26 cellular contexts compared by ENCODE assay signal in genomic region chr22:22169923-22170322, GRCh38.
DNase-seq lines count a peak whose midpoint lies in the region; ATAC-seq and TF ChIP-seq lines count a peak whose summit lies in the region.
"Had no signal": no experiment of that assay in that cellular context is flagged by ENCODE, and none has a peak within 500 bp of the region (broad histone marks: within the 10 kb centered on the region; RNA-seq: fewer than 3 reads in every experiment).

No MANE protein-coding gene starts in this region.

- intact Hi-C loops in naive thymus-derived CD4-positive, alpha-beta T cell (cut with micrococcal nuclease), result no loop called here
- intact Hi-C loops in activated T-helper 2 cell treated with anti-CD3 and anti-CD28 coated beads, Interferon-gamma antibody, Interleukin-2, Interleukin-4, amounts not matched to agents 10 μg/mL and 5 μg/mL and 100 μg/mL, durations not matched to agents 14 hours and 24 hours and 36 hours (cut with micrococcal nuclease), result no loop called here

- H3K4me3 ChIP-seq in SK-N-SH (ENCODE audit: low read depth in 2 of 2, low read length in 1 of 2) (peak overlapping the region; percentile 21 to 51; a peak in 3 of 4 replicates), DND-41 (ENCODE audit: low read depth in 1 of 2, low read length in 2 of 2) (no peak overlapping the region), SK-N-MC (peak overlapping the region; percentile 43; the same call in 1 of the 2 replicates)
- H3K4me3 ChIP-seq in naive thymus-derived CD4-positive, alpha-beta T cell (ENCODE audit: low read length), result no peak overlapping the region
- H3K4me3 ChIP-seq: esophagus muscularis mucosa, heart right ventricle had no signal

- DNase-seq in SK-N-SH (no peak), DND-41 (no peak), SK-N-MC (ENCODE audit: low read depth, low spot score) (no peak)
- no peak for DNase-seq in naive thymus-derived CD4-positive, alpha-beta T cell
- DNase-seq in activated T-helper 2 cell treated with anti-CD3 and anti-CD28 coated beads, Interferon-gamma antibody, Interleukin-2, Interleukin-4, amounts not matched to agents 10 μg/mL and 5 μg/mL and 100 μg/mL, durations not matched to agents 14 hours and 24 hours and 36 hours (ENCODE audit: low spot score), result no peak
- DNase-seq: activated CD4-positive, alpha-beta T cell treated with anti-CD3 and anti-CD28 coated beads, Interleukin-2, amount 50 U/mL, for 1 hour; activated CD8-positive, alpha-beta memory T cell treated with anti-CD3 and anti-CD28 coated beads, Interleukin-2, amount 10 ng/mL, durations not matched to agents 7 days and 5 days; CD4-positive, CD25-positive, alpha-beta regulatory T cell; dermis blood vessel endothelial cell; DMS153; foreskin keratinocyte; heart right ventricle; NCI-H146; NCI-H2107; NCI-H748 treated with DMSO at 0.1 percent for 48 hours; stimulated activated CD4-positive, alpha-beta T cell treated with anti-CD3 and anti-CD28 coated beads, Interleukin-4, amount 100 ng/mL, for 24 hours; T-helper 9 cell had no signal

- TF ChIP-seq EP300 in SK-N-SH (IDR thresholded peaks at IDR 0.05; ENCODE audit: borderline replicate concordance in 1 of 2, low read depth in 1 of 2, low read length in 1 of 2), result no peak

- H3K4me1 ChIP-seq in SK-N-SH (ENCODE audit: control insufficient read depth in 1 of 2, insufficient read depth in 2 of 2, low read depth in 1 of 2, low read length in 1 of 2) (no peaks in the 10 kb centered on the region; a peak in 1 of 4 replicates), DND-41 (ENCODE audit: insufficient read depth, low read length) (peaks cover 55% of the 10 kb centered on the region)
- peaks cover 6% of the 10 kb centered on the region in 2 donors for H3K4me1 ChIP-seq in naive thymus-derived CD4-positive, alpha-beta T cell (ENCODE audit: control insufficient read depth in 2 of 2, insufficient read depth in 2 of 2, low read length in 2 of 2)
- H3K4me1 ChIP-seq: foreskin keratinocyte had no signal

- H3K27me3 Mint-ChIP-seq in naive thymus-derived CD4-positive, alpha-beta T cell, result peaks cover 0 to 17% (median 0%) of the 10 kb centered on the region in 5 donors
- peaks cover 13% of the 10 kb centered on the region for H3K27me3 Mint-ChIP-seq in activated T-helper 2 cell treated with anti-CD3 and anti-CD28 coated beads, Interferon-gamma antibody, Interleukin-2, Interleukin-4, amounts not matched to agents 10 μg/mL and 5 μg/mL and 100 μg/mL, durations not matched to agents 14 hours and 24 hours and 36 hours (ENCODE audit: low read depth)

- no peak for ATAC-seq in SK-N-SH treated with all-trans-retinoic acid at 6 μM for 48 hours
- no peak for ATAC-seq in DND-41 (ENCODE audit: insufficient read depth, low read depth)
- ATAC-seq in naive thymus-derived CD4-positive, alpha-beta T cell, result no peak
- ATAC-seq in HG03039 (IDR thresholded peaks at IDR 0.05; ENCODE audit: unreplicated experiment), result no peak
- no peak for ATAC-seq in GM21390 (IDR thresholded peaks at IDR 0.05; ENCODE audit: unreplicated experiment)
- ATAC-seq: activated CD8-positive, alpha-beta memory T cell treated with anti-CD3 and anti-CD28 coated beads, Interleukin-2, amount 10 ng/mL, durations not matched to agents 7 days and 5 days; foreskin keratinocyte; heart right ventricle; sciatic nerve; stimulated activated effector memory CD8-positive, alpha-beta T cell treated with anti-CD3 and anti-CD28 coated beads, Interleukin-12 subunit alpha, Interleukin-12 subunit beta, amount 100 ng/mL, for 72 hours had no signal

- H3K9me3 ChIP-seq in SK-N-SH (no peaks in the 10 kb centered on the region), DND-41 (ENCODE audit: insufficient read depth, low read length, severe bottlenecking) (no peaks in the 10 kb centered on the region), SK-N-MC (ENCODE audit: low read depth, low read length) (no peaks in the 10 kb centered on the region)
- no peaks in the 10 kb centered on the region for H3K9me3 ChIP-seq in naive thymus-derived CD4-positive, alpha-beta T cell (ENCODE audit: control insufficient read depth in 2 of 3, low read length in 3 of 3)
- H3K9me3 ChIP-seq: esophagus muscularis mucosa, heart right ventricle had no signal

- H3K27me3 ChIP-seq in SK-N-SH (ENCODE audit: insufficient read depth) (no peaks in the 10 kb centered on the region), DND-41 (ENCODE audit: insufficient read depth, low read length, poor library complexity) (no peaks in the 10 kb centered on the region)
- H3K27me3 ChIP-seq in naive thymus-derived CD4-positive, alpha-beta T cell (ENCODE audit: control insufficient read depth in 2 of 2, insufficient read depth in 2 of 2, low read length in 2 of 2), result no peaks in the 10 kb centered on the region

- TF ChIP-seq RAD21 in SK-N-SH (IDR thresholded peaks at IDR 0.05; ENCODE audit: low read length), result no peak

- peak overlapping the region; percentile 60 for H3K4me2 ChIP-seq in SK-N-SH
- H3K4me2 ChIP-seq in DND-41 (ENCODE audit: insufficient read depth, low read length), result peak overlapping the region; percentile 28; the same call in 1 of the 2 replicates

- WGBS in SK-N-SH (ENCODE audit: low lambda C conversion rate), result 26% methylated on average over 1 of the region's 1 CpG

- H4K20me1 ChIP-seq in SK-N-SH (ENCODE audit: insufficient read depth) (no peaks in the 10 kb centered on the region), DND-41 (ENCODE audit: insufficient read depth, low read length) (no peaks in the 10 kb centered on the region)

- TF ChIP-seq CTCF in SK-N-SH (IDR thresholded peaks at IDR 0.05), result no peak
- no peak for TF ChIP-seq CTCF in DND-41 (IDR thresholded peaks at IDR 0.05; ENCODE audit: borderline replicate concordance, extremely low read depth, low read length, poor library complexity, severe bottlenecking)

- H3K9ac ChIP-seq in SK-N-SH, result no peak overlapping the region
- H3K9ac ChIP-seq in DND-41 (ENCODE audit: low read depth, low read length), result no peak overlapping the region
- no peak overlapping the region for H3K9ac ChIP-seq in SK-N-MC (ENCODE audit: insufficient read length)

- H3K36me3 Mint-ChIP-seq in naive thymus-derived CD4-positive, alpha-beta T cell, result no peaks in the 10 kb centered on the region
- H3K36me3 Mint-ChIP-seq in activated T-helper 2 cell treated with anti-CD3 and anti-CD28 coated beads, Interferon-gamma antibody, Interleukin-2, Interleukin-4, amounts not matched to agents 10 μg/mL and 5 μg/mL and 100 μg/mL, durations not matched to agents 14 hours and 24 hours and 36 hours (ENCODE audit: low read depth), result no peaks in the 10 kb centered on the region
- H3K36me3 Mint-ChIP-seq: activated CD8-positive, alpha-beta memory T cell treated with anti-CD3 and anti-CD28 coated beads, Interleukin-2, amount 10 ng/mL, durations not matched to agents 7 days and 5 days; CD4-positive, CD25-positive, alpha-beta regulatory T cell had no signal

- CTCF ChIA-PET in SK-N-SH (lab: Yijun Ruan, JAX), result interaction anchor here (3.9 kb wide), 1 partner anchor 31 kb away, joined by 13 read pairs; no protein-coding TSS in a partner anchor
- CTCF ChIA-PET in naive thymus-derived CD4-positive, alpha-beta T cell (lab: Charles Lee), result no interaction called here

- H3K9me3 Mint-ChIP-seq in naive thymus-derived CD4-positive, alpha-beta T cell, result peaks cover 0 to 3% (median 0%) of the 10 kb centered on the region in 11 donors
- H3K9me3 Mint-ChIP-seq in activated T-helper 2 cell treated with anti-CD3 and anti-CD28 coated beads, Interferon-gamma antibody, Interleukin-2, Interleukin-4, amounts not matched to agents 10 μg/mL and 5 μg/mL and 100 μg/mL, durations not matched to agents 14 hours and 24 hours and 36 hours, result no peaks in the 10 kb centered on the region
- H3K9me3 Mint-ChIP-seq: CD4-positive, CD25-positive, alpha-beta regulatory T cell; stimulated activated effector memory CD8-positive, alpha-beta T cell treated with anti-CD3 and anti-CD28 coated beads, Interleukin-12 subunit alpha, Interleukin-12 subunit beta, amount 100 ng/mL, for 72 hours had no signal

- H3K4me3 Mint-ChIP-seq in naive thymus-derived CD4-positive, alpha-beta T cell, result peak overlapping the region in 8 of 10 donors; percentile 29 to 77 (median 61)
- H3K4me3 Mint-ChIP-seq in activated T-helper 2 cell treated with anti-CD3 and anti-CD28 coated beads, Interferon-gamma antibody, Interleukin-2, Interleukin-4, amounts not matched to agents 10 μg/mL and 5 μg/mL and 100 μg/mL, durations not matched to agents 14 hours and 24 hours and 36 hours (ENCODE audit: low read depth), result no peak overlapping the region
- H3K4me3 Mint-ChIP-seq: activated CD8-positive, alpha-beta memory T cell treated with anti-CD3 and anti-CD28 coated beads, Interleukin-2, amount 10 ng/mL, durations not matched to agents 7 days and 5 days; stimulated activated effector memory CD8-positive, alpha-beta T cell treated with anti-CD3 and anti-CD28 coated beads, Interleukin-12 subunit alpha, Interleukin-12 subunit beta, amount 100 ng/mL, for 72 hours had no signal

- POLR2A ChIA-PET in SK-N-SH (lab: Yijun Ruan, JAX), result no interaction called here
- POLR2A ChIA-PET in naive thymus-derived CD4-positive, alpha-beta T cell (lab: Charles Lee), result no interaction called here

- no peak overlapping the region for H3K27ac ChIP-seq in SK-N-SH (ENCODE audit: low read depth in 2 of 2, low read length in 1 of 2)
- H3K27ac ChIP-seq in DND-41 (ENCODE audit: low read length), result no peak overlapping the region
- H3K27ac ChIP-seq in SK-N-MC, result no peak overlapping the region
- no peak overlapping the region for H3K27ac ChIP-seq in naive thymus-derived CD4-positive, alpha-beta T cell (ENCODE audit: low read depth, low read length)
- H3K27ac ChIP-seq: 22Rv1, esophagus muscularis mucosa, foreskin keratinocyte, heart right ventricle, VCaP had no signal

- H3K79me2 ChIP-seq in SK-N-SH (ENCODE audit: insufficient read depth) (no peaks in the 10 kb centered on the region), DND-41 (ENCODE audit: insufficient read depth, low read length) (no peaks in the 10 kb centered on the region)

- H2AFZ ChIP-seq in SK-N-SH (ENCODE audit: low read depth) (peak overlapping the region; percentile 78), DND-41 (ENCODE audit: low read depth, low read length) (no peak overlapping the region)

- H3K36me3 ChIP-seq in SK-N-SH (replicated peaks in 1 of 2; ENCODE audit: control insufficient read depth in 1 of 2, insufficient read depth in 2 of 2, low read length in 1 of 2) (no peaks in the 10 kb centered on the region), DND-41 (ENCODE audit: insufficient read depth, low read length) (no peaks in the 10 kb centered on the region), SK-N-MC (ENCODE audit: insufficient read depth, low read length) (no peaks in the 10 kb centered on the region)
- no peaks in the 10 kb centered on the region for H3K36me3 ChIP-seq in naive thymus-derived CD4-positive, alpha-beta T cell (ENCODE audit: control insufficient read depth in 2 of 3, insufficient read depth in 3 of 3, low read length in 3 of 3)
- H3K36me3 ChIP-seq: esophagus muscularis mucosa, heart right ventricle had no signal

- peak overlapping the region in 2 of 9 donors; percentile 24 to 32 for H3K27ac Mint-ChIP-seq in naive thymus-derived CD4-positive, alpha-beta T cell
- H3K27ac Mint-ChIP-seq in activated T-helper 2 cell treated with anti-CD3 and anti-CD28 coated beads, Interferon-gamma antibody, Interleukin-2, Interleukin-4, amounts not matched to agents 10 μg/mL and 5 μg/mL and 100 μg/mL, durations not matched to agents 14 hours and 24 hours and 36 hours, result no peak overlapping the region
- H3K27ac Mint-ChIP-seq: activated CD8-positive, alpha-beta memory T cell treated with anti-CD3 and anti-CD28 coated beads, Interleukin-2, amount 10 ng/mL, durations not matched to agents 7 days and 5 days; CD4-positive, CD25-positive, alpha-beta regulatory T cell; progenitor cell of endocrine pancreas; stimulated activated effector memory CD8-positive, alpha-beta T cell treated with anti-CD3 and anti-CD28 coated beads, Interleukin-12 subunit alpha, Interleukin-12 subunit beta, amount 100 ng/mL, for 72 hours had no signal

- peaks cover 4 to 37% (median 17%) of the 10 kb centered on the region in 7 donors for H3K4me1 Mint-ChIP-seq in naive thymus-derived CD4-positive, alpha-beta T cell
- peaks cover 4% of the 10 kb centered on the region for H3K4me1 Mint-ChIP-seq in activated T-helper 2 cell treated with anti-CD3 and anti-CD28 coated beads, Interferon-gamma antibody, Interleukin-2, Interleukin-4, amounts not matched to agents 10 μg/mL and 5 μg/mL and 100 μg/mL, durations not matched to agents 14 hours and 24 hours and 36 hours (ENCODE audit: low read depth)

- no peaks in the 10 kb centered on the region for H3K9me2 ChIP-seq in SK-N-SH

- H3F3A ChIP-seq in SK-N-SH (replicated peaks; ENCODE audit: insufficient read depth), result no peaks in the 10 kb centered on the region

Comparison
In these comparisons a context has a peak if more than half of its experiments do, and no peak if none do; other contexts are left out.
1. H3K4me3 ChIP-seq: peak in SK-N-SH (2 of 2) and SK-N-MC (single experiment); none in DND-41 (0 of 2) and naive thymus-derived CD4-positive, alpha-beta T cell (single experiment).